11 cellular contexts compared by ENCODE assay signal in the genomic region with DNA sequence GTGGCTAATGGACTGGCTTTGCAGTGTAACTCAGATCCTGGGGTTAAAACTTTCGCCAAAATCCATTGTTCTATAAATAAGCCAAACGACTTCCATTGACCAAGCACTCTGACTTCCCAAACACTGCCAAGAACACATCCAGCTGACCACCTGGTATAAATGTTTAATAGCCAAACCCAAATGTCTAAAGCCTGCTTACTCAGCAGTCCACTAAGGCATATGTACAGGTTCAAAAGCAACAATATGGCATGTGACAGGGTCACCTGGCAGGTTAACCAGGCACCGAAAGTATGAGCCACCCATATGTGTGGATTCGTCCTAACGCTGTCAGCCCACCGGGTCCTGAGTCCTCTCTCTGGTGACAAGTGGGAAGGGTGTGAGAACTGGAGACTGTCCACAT. TPM values are rescaled to one million over a fixed set of nuclear protein-coding genes. Genes with fewer than 3 reads are reported as not detected.
DNase-seq lines count a peak whose midpoint lies in the region; ATAC-seq, FAIRE-seq and TF ChIP-seq lines count a peak whose summit lies in the region.
"Had no signal": no experiment of that assay in that cellular context is flagged by ENCODE, and none has a peak within 500 bp of the region (broad histone marks: within the 10 kb centered on the region; RNA-seq: fewer than 3 reads in every experiment).

No MANE protein-coding gene starts in this region.

- H3K27ac ChIP-seq in HepG2 (ENCODE audit: extremely low read length, insufficient read depth, low read length) (no peak overlapping the region), right lobe of liver (no peak overlapping the region), K562 (ENCODE audit: extremely low read depth, low read depth, low read length) (no peak overlapping the region), muscle layer of duodenum (ENCODE audit: low read length) (peak overlapping the region; percentile 0), vagina (peak overlapping the region; percentile 98)

- POLR2A ChIA-PET in HepG2 (lab: Yijun Ruan, JAX) = interaction anchor here (1.0 to 10.6 kb wide), 6 partner anchors 12 to 35 kb away, joined by 3 to 119 read pairs (median 5); no protein-coding TSS in a partner anchor
- POLR2A ChIA-PET in K562 (lab: Yijun Ruan, JAX) = interaction anchor here (0.6 to 1.6 kb wide), 7 partner anchors 9 to 240 kb away, joined by 3 to 5 read pairs (median 4); partner anchors contain the start of gene RAC3

- H3K4me3 ChIP-seq in HepG2 (replicated peaks in 1 of 3; ENCODE audit: insufficient read depth in 1 of 3, low read depth in 2 of 3, low read length in 3 of 3) (peak overlapping the region in 1 of 3 experiments; percentile 88; a peak in 1 of 6 replicates), right lobe of liver (no peak overlapping the region), K562 (no peak overlapping the region), muscle layer of duodenum (ENCODE audit: low read depth in 1 of 2, low read length in 2 of 2) (peak overlapping the region; percentile 1 to 74), vagina (no peak overlapping the region)

- H3K36me3 ChIP-seq in HepG2 (replicated peaks in 1 of 2; ENCODE audit: control insufficient read depth in 1 of 2, insufficient read depth in 2 of 2, low read length in 2 of 2) (peaks cover 5 to 22% of the 10 kb centered on the region in 2 experiments; a peak in 4 of 5 replicates), right lobe of liver (peaks cover 0 to 3% (median 0%) of the 10 kb centered on the region in 4 donors), K562 (ENCODE audit: control insufficient read depth, insufficient read depth, low read length) (peaks cover 58% of the 10 kb centered on the region), muscle layer of duodenum (ENCODE audit: control insufficient read depth in 1 of 2, insufficient read depth in 2 of 2, low read length in 2 of 2) (peaks cover 6 to 7% of the 10 kb centered on the region in 2 donors), vagina (peaks cover 0 to 15% of the 10 kb centered on the region in 2 donors)

- no peak for ATAC-seq in HepG2
- ATAC-seq in right lobe of liver = no peak
- ATAC-seq in K562 = no peak
- no peak for ATAC-seq in GM18907 (IDR thresholded peaks at IDR 0.05; ENCODE audit: unreplicated experiment)
- ATAC-seq: Right ventricle myocardium inferior had no signal

- DNase-seq in HepG2 (ENCODE audit: low spot score) (no peak), right lobe of liver (no peak), K562 (ENCODE audit: extremely low read depth in 1 of 4, low spot score in 3 of 4) (no peak), vagina (ENCODE audit: extremely low spot score in 2 of 2) (no peak), H4 (ENCODE audit: low spot score) (no peak), NCI-H1436 treated with DMSO at 0.1 percent for 48 hours (lab: John Stamatoyannopoulos, UW) (no peak)
- DNase-seq: MG63, small intestine had no signal

- TF ChIP-seq CTCF in HepG2 (CRISPR knock-in tag; IDR thresholded peaks at IDR 0.05) (no peak), right lobe of liver (IDR thresholded peaks at IDR 0.05) (no peak), K562 (IDR thresholded peaks at IDR 0.05 in 2 of 3, conservative IDR thresholded peaks at IDR 0.05 in 1 of 3; ENCODE audit: insufficient read depth in 2 of 3, low read depth in 1 of 3, low read length in 3 of 3) (no peak), vagina (IDR thresholded peaks at IDR 0.05) (no peak)

- H3K79me2 ChIP-seq in HepG2 (ENCODE audit: insufficient read depth, low read length) (peaks cover 59% of the 10 kb centered on the region), K562 (ENCODE audit: control insufficient read depth, insufficient read depth, low read length) (peaks cover 71% of the 10 kb centered on the region)

- BruUV-seq in HepG2 (replicated peaks; lab: Mats Ljungman, UMichigan) (no TSS peak), K562 (replicated peaks; lab: Mats Ljungman, UMichigan) (no TSS peak)

- H3K9me1 ChIP-seq in K562 (ENCODE audit: control insufficient read depth, insufficient read depth, low read length) = peaks cover 16% of the 10 kb centered on the region

- TF ChIP-seq POLR2A in HepG2 (IDR thresholded peaks at IDR 0.05; ENCODE audit: insufficient read depth in 1 of 2, low read depth in 2 of 2, low read length in 2 of 2) (no peak), right lobe of liver (IDR thresholded peaks at IDR 0.05) (no peak), K562 (conservative IDR thresholded peaks at IDR 0.05) (no peak), vagina (IDR thresholded peaks at IDR 0.05) (no peak)

- H3K9ac ChIP-seq in HepG2 (ENCODE audit: insufficient read depth, low read depth, low read length) = peak overlapping the region; percentile 35; the same call in 1 of the 2 replicates
- peak overlapping the region in 1 of 2 experiments; percentile 78; a peak in 1 of 4 replicates for H3K9ac ChIP-seq in K562 (ENCODE audit: insufficient read depth in 1 of 2, low read depth in 2 of 2, low read length in 2 of 2)

- 95% methylated on average over 6 of the region's 6 CpGs for WGBS in HepG2 (ENCODE audit: low lambda C conversion rate)
- 44% methylated on average over 3 of the region's 6 CpGs for WGBS in right lobe of liver (ENCODE audit: insufficient coverage, low coverage, low lambda C conversion rate, missing lambda C conversion rate)
- WGBS in K562 (ENCODE audit: insufficient coverage, low coverage, missing lambda C conversion rate) = 87% methylated on average over 6 of the region's 6 CpGs

- in situ Hi-C loops in HepG2 (cut with HindIII; ENCODE audit: extremely low pct_ligation_motif_present, low pct_unique_long_range_greater_than_20kb) (no loop called here), K562 (cut with MboI) (no loop called here)

- H4K20me1 ChIP-seq in HepG2 (ENCODE audit: insufficient read depth, low read length) (peaks cover 59% of the 10 kb centered on the region), K562 (replicated peaks; ENCODE audit: control insufficient read depth, insufficient read depth, low read length) (peaks cover 58% of the 10 kb centered on the region)

- CTCF ChIA-PET in HepG2 (lab: Yijun Ruan, JAX; ENCODE audit: low intra/inter-chr PET ratio, low total read pairs) = no interaction called here
- CTCF ChIA-PET in K562 (lab: Yijun Ruan, JAX; ENCODE audit: low intra/inter-chr PET ratio) = no interaction called here

- H3K9me3 ChIP-seq in HepG2 (ENCODE audit: low read length) (no peaks in the 10 kb centered on the region), right lobe of liver (no peaks in the 10 kb centered on the region), K562 (replicated peaks; ENCODE audit: control insufficient read depth, insufficient read depth, low read depth, low read length) (no peaks in the 10 kb centered on the region), muscle layer of duodenum (ENCODE audit: control insufficient read depth in 1 of 2, low read length in 2 of 2) (no peaks in the 10 kb centered on the region), vagina (no peaks in the 10 kb centered on the region)
- H3K9me3 ChIP-seq: MG63 had no signal

- H3K4me2 ChIP-seq in HepG2 (ENCODE audit: low read depth, low read length) (peak overlapping the region; percentile 96), K562 (ENCODE audit: insufficient read depth, low read length) (0 out of 2 replicates have a peak overlapping the region, but pooled peaks have one; percentile 84)

- intact Hi-C loops in HepG2 (cut with micrococcal nuclease; ENCODE audit: unreplicated experiment) = no loop called here
- intact Hi-C loops in right lobe of liver (cut with DNase I) = no loop called here
- intact Hi-C loops in K562 (cut with micrococcal nuclease) = no loop called here
- intact Hi-C loops in vagina (cut with DNase I) = no loop called here

- H3K4me1 ChIP-seq in HepG2 (ENCODE audit: insufficient read depth, low read length) = peaks cover 80% of the 10 kb centered on the region
- peaks cover 0 to 53% (median 29%) of the 10 kb centered on the region in 4 donors for H3K4me1 ChIP-seq in right lobe of liver
- H3K4me1 ChIP-seq in K562 (replicated peaks in 1 of 2; ENCODE audit: control insufficient read depth in 2 of 2, insufficient read depth in 2 of 2, low read length in 2 of 2) = peaks cover 51 to 83% of the 10 kb centered on the region in 2 experiments
- peaks cover 32 to 73% of the 10 kb centered on the region in 2 donors for H3K4me1 ChIP-seq in muscle layer of duodenum (ENCODE audit: control insufficient read depth in 1 of 2, insufficient read depth in 2 of 2, low read length in 2 of 2)
- peaks cover 80% of the 10 kb centered on the region for H3K4me1 ChIP-seq in vagina

- H2AFZ ChIP-seq in HepG2 (ENCODE audit: low read length) (no peak overlapping the region), K562 (ENCODE audit: low read depth, low read length) (no peak overlapping the region)

- TF ChIP-seq RAD21 in HepG2 (CRISPR knock-in tag; IDR thresholded peaks at IDR 0.05) (no peak), K562 (CRISPR knock-in tag; conservative IDR thresholded peaks at IDR 0.05 in 1 of 2, IDR thresholded peaks at IDR 0.05 in 1 of 2) (no peak)

- H3K27me3 ChIP-seq in HepG2 (ENCODE audit: control insufficient read depth in 1 of 2, insufficient read depth in 2 of 2, low read length in 2 of 2) (no peaks in the 10 kb centered on the region; a peak in 1 of 5 replicates), right lobe of liver (no peaks in the 10 kb centered on the region), K562 (ENCODE audit: control insufficient read depth in 2 of 2, insufficient read depth in 2 of 2, low read length in 2 of 2) (no peaks in the 10 kb centered on the region), muscle layer of duodenum (ENCODE audit: low read depth, low read length) (no peaks in the 10 kb centered on the region), vagina (no peaks in the 10 kb centered on the region)
- H3K27me3 ChIP-seq: MG63 had no signal

- no peak for TF ChIP-seq EP300 in HepG2 (IDR thresholded peaks at IDR 0.05; ENCODE audit: low read depth in 2 of 2, low read length in 2 of 2)
- no peak for TF ChIP-seq EP300 in HepG2 (CRISPR knock-in tag; IDR thresholded peaks at IDR 0.05; ENCODE audit: borderline replicate concordance)
- no peak for TF ChIP-seq EP300 in K562 (IDR thresholded peaks at IDR 0.05; ENCODE audit: low read length)

- FAIRE-seq in HepG2 (lab: Jason Lieb, UNC) = no peak
- FAIRE-seq in K562 (lab: Jason Lieb, UNC) = no peak
- FAIRE-seq: small intestine had no signal

RNA-seq across cellular contexts. Expression of gene CSNK1D, which starts 2.1 kb away (rescaled TPM):
- total RNA-seq in HepG2 (2016; rRNA removed; fragmentation: Illumina TruSeq; extraction: Trizol) = 28.4 and 31.5 TPM in 2 replicates
- total RNA-seq in HepG2 (2016; cell fraction: cytosol; rRNA removed; fragmentation: Illumina TruSeq; extraction: Trizol; ENCODE audit: low read depth) = 19.2 and 20.4 TPM in 2 replicates
- total RNA-seq in HepG2 (2016; cell fraction: insoluble cytoplasmic fraction; rRNA removed; fragmentation: Illumina TruSeq; extraction: Trizol) = 23.0 and 34.1 TPM in 2 replicates
- total RNA-seq in HepG2 (2016; cell fraction: membrane; rRNA removed; fragmentation: Illumina TruSeq; extraction: Trizol) = 24.3 and 26.6 TPM in 2 replicates
- total RNA-seq in HepG2 (2016; cell fraction: nucleus; rRNA removed; fragmentation: Illumina TruSeq; extraction: Trizol) = 42.8 and 45.6 TPM in 2 replicates
- 128 and 148 TPM in 2 replicates for polyA plus RNA-seq in HepG2 (2011; rRNA removed)
- polyA plus RNA-seq in HepG2 (2011; cell fraction: cytosol; rRNA removed) = 81.5 and 90.2 TPM in 2 replicates
- polyA plus RNA-seq in HepG2 (2011; cell fraction: nucleus; rRNA removed) = 1,010 and 1,066 TPM in 2 replicates
- 164 and 234 TPM in 2 replicates for polyA plus RNA-seq in HepG2 (2012)
- 19.6 and 21.8 TPM in 2 replicates for polyA plus RNA-seq in HepG2 (2016; cell fraction: cytosol; fragmentation: Illumina TruSeq; extraction: Trizol; ENCODE audit: low read depth)
- 71.8 and 89.7 TPM in 2 replicates for polyA plus RNA-seq in HepG2 (2016; cell fraction: insoluble cytoplasmic fraction; fragmentation: Illumina TruSeq; extraction: Trizol; ENCODE audit: low read depth)
- polyA plus RNA-seq in HepG2 (2016; cell fraction: membrane; fragmentation: Illumina TruSeq; extraction: Trizol; ENCODE audit: low read depth) = 40.8 and 42.7 TPM in 2 replicates
- polyA plus RNA-seq in HepG2 (2016; cell fraction: nucleus; fragmentation: Illumina TruSeq; extraction: Trizol; ENCODE audit: insufficient read depth, low read depth) = 316 and 342 TPM in 2 replicates
- 78.0 and 103 TPM in 2 replicates for polyA minus RNA-seq in HepG2 (2011; rRNA and poly(A)+ RNA removed; ENCODE audit: low replicate concordance)
- 51.7 and 60.9 TPM in 2 replicates for polyA minus RNA-seq in HepG2 (2011; cell fraction: cytosol; rRNA and poly(A)+ RNA removed)
- polyA minus RNA-seq in HepG2 (2011; cell fraction: nucleus; rRNA and poly(A)+ RNA removed) = 117 and 118 TPM in 2 replicates
- 10 to 100 TPM; 32.7 to 73.0 (median 45.9) TPM for total RNA-seq in right lobe of liver
- total RNA-seq in K562 (2011; cell fraction: chromatin; rRNA removed; ENCODE audit: low replicate concordance) = 268 and 441 TPM in 2 replicates
- total RNA-seq in K562 (2011; cell fraction: nucleolus; rRNA removed) = 196 and 213 TPM in 2 replicates
- total RNA-seq in K562 (2011; cell fraction: nucleoplasm; rRNA removed) = 179 and 187 TPM in 2 replicates
- 26.1 and 39.0 TPM in 2 replicates for total RNA-seq in K562 (2014; rRNA removed)
- 35.9 and 41.3 TPM in 2 replicates for total RNA-seq in K562 (2014; rRNA removed; fragmentation: Illumina TruSeq; extraction: Trizol)
- total RNA-seq in K562 (2015; rRNA removed; fragmentation: Illumina TruSeq; extraction: Trizol) = 35.7 and 36.6 TPM in 2 replicates
- total RNA-seq in K562 (2021) = 95.3 and 114 TPM in 2 replicates
- 82.8 and 96.8 TPM in 2 replicates for polyA plus RNA-seq in K562 (2011; rRNA removed)
- 51.5 and 60.4 TPM in 2 replicates for polyA plus RNA-seq in K562 (2011; cell fraction: cytosol; rRNA removed)
- 306 and 488 TPM in 2 replicates for polyA plus RNA-seq in K562 (2011; cell fraction: nucleus; rRNA removed)
- 102 and 106 TPM in 2 replicates for polyA plus RNA-seq in K562 (2012)
- 123 and 133 TPM in 2 replicates for polyA plus RNA-seq in K562 (2014; fragmentation: Illumina TruSeq; extraction: Trizol)
- 1 to 10 TPM; 6.5 to 7.4 TPM for polyA plus RNA-seq in K562 (2014; fragmentation: Nextera tagmentation; extraction: Ambion mirVana)
- 81.0 and 90.3 TPM in 2 replicates for polyA plus RNA-seq in K562 (2014; rRNA removed)
- 56.2 and 74.7 TPM in 2 replicates for polyA minus RNA-seq in K562 (2011; rRNA and poly(A)+ RNA removed)
- polyA minus RNA-seq in K562 (2011; cell fraction: cytosol; rRNA and poly(A)+ RNA removed) = 45.7 and 51.3 TPM in 2 replicates
- 71.1 and 74.9 TPM in 2 replicates for polyA minus RNA-seq in K562 (2011; cell fraction: nucleus; rRNA and poly(A)+ RNA removed)
- total RNA-seq in vagina = 67.8 TPM
- 30.3 and 33.9 TPM in 2 replicates for total RNA-seq in H4 (2014; rRNA removed; shearing (Covaris generic))

RNA-seq across cellular contexts. Expression of gene SLC16A3, which starts 42.6 kb away (rescaled TPM):
- total RNA-seq in HepG2 (2016; rRNA removed; fragmentation: Illumina TruSeq; extraction: Trizol) (99.9 and 242 TPM in 2 replicates), right lobe of liver (10 to 100 TPM in 2 of 6 experiments, 1 to 10 TPM in 4; 4.1 to 34.0 (median 7.3) TPM), K562 (2014; rRNA removed) (1.8 and 2.5 TPM in 2 replicates), K562 (2014; rRNA removed; fragmentation: Illumina TruSeq; extraction: Trizol) (0.11 and 0.13 TPM in 2 replicates), K562 (2015; rRNA removed; fragmentation: Illumina TruSeq; extraction: Trizol) (1.0 and 1.2 TPM in 2 replicates), K562 (2021) (2.9 and 5.4 TPM in 2 replicates), vagina (21.1 TPM)
- 51.0 and 61.4 TPM in 2 replicates for total RNA-seq in HepG2 (2016; cell fraction: cytosol; rRNA removed; fragmentation: Illumina TruSeq; extraction: Trizol; ENCODE audit: low read depth)
- 83.6 and 248 TPM in 2 replicates for total RNA-seq in HepG2 (2016; cell fraction: insoluble cytoplasmic fraction; rRNA removed; fragmentation: Illumina TruSeq; extraction: Trizol)
- 88.3 and 97.4 TPM in 2 replicates for total RNA-seq in HepG2 (2016; cell fraction: membrane; rRNA removed; fragmentation: Illumina TruSeq; extraction: Trizol)
- 164 and 200 TPM in 2 replicates for total RNA-seq in HepG2 (2016; cell fraction: nucleus; rRNA removed; fragmentation: Illumina TruSeq; extraction: Trizol)
- polyA plus RNA-seq in HepG2 (2011; rRNA removed) (349 and 598 TPM in 2 replicates), K562 (2011; rRNA removed) (3.7 and 8.3 TPM in 2 replicates), K562 (2014; fragmentation: Illumina TruSeq; extraction: Trizol) (0.58 and 0.78 TPM in 2 replicates), K562 (2014; fragmentation: Nextera tagmentation; extraction: Ambion mirVana) (not detected), K562 (2014; rRNA removed) (0.81 and 1.9 TPM in 2 replicates)
- 384 and 554 TPM in 2 replicates for polyA plus RNA-seq in HepG2 (2011; cell fraction: cytosol; rRNA removed)
- 293 and 327 TPM in 2 replicates for polyA plus RNA-seq in HepG2 (2011; cell fraction: nucleus; rRNA removed)
- polyA plus RNA-seq in HepG2 (2012) = 348 and 404 TPM in 2 replicates
- polyA plus RNA-seq in HepG2 (2016; cell fraction: cytosol; fragmentation: Illumina TruSeq; extraction: Trizol; ENCODE audit: low read depth) = 38.7 and 40.7 TPM in 2 replicates
- 95.9 and 111 TPM in 2 replicates for polyA plus RNA-seq in HepG2 (2016; cell fraction: insoluble cytoplasmic fraction; fragmentation: Illumina TruSeq; extraction: Trizol; ENCODE audit: low read depth)
- 61.0 and 65.9 TPM in 2 replicates for polyA plus RNA-seq in HepG2 (2016; cell fraction: membrane; fragmentation: Illumina TruSeq; extraction: Trizol; ENCODE audit: low read depth)
- 334 and 368 TPM in 2 replicates for polyA plus RNA-seq in HepG2 (2016; cell fraction: nucleus; fragmentation: Illumina TruSeq; extraction: Trizol; ENCODE audit: insufficient read depth, low read depth)
- 181 and 1,731 TPM in 2 replicates for polyA minus RNA-seq in HepG2 (2011; rRNA and poly(A)+ RNA removed; ENCODE audit: low replicate concordance)
- 365 and 408 TPM in 2 replicates for polyA minus RNA-seq in HepG2 (2011; cell fraction: cytosol; rRNA and poly(A)+ RNA removed)
- 137 and 145 TPM in 2 replicates for polyA minus RNA-seq in HepG2 (2011; cell fraction: nucleus; rRNA and poly(A)+ RNA removed)
- 2.9 and 6.6 TPM in 2 replicates for total RNA-seq in K562 (2011; cell fraction: chromatin; rRNA removed; ENCODE audit: low replicate concordance)
- 10.0 and 10.5 TPM in 2 replicates for total RNA-seq in K562 (2011; cell fraction: nucleolus; rRNA removed)
- total RNA-seq in K562 (2011; cell fraction: nucleoplasm; rRNA removed) = 4.4 and 5.7 TPM in 2 replicates
- polyA plus RNA-seq in K562 (2011; cell fraction: cytosol; rRNA removed) = 9.7 and 12.8 TPM in 2 replicates
- 9.1 and 10.2 TPM in 2 replicates for polyA plus RNA-seq in K562 (2011; cell fraction: nucleus; rRNA removed)
- 4.9 and 9.3 TPM in 2 replicates for polyA plus RNA-seq in K562 (2012)
- polyA minus RNA-seq in K562 (2011; rRNA and poly(A)+ RNA removed) = 2.9 and 3.7 TPM in 2 replicates
- polyA minus RNA-seq in K562 (2011; cell fraction: cytosol; rRNA and poly(A)+ RNA removed) = 7.0 and 15.5 TPM in 2 replicates
- polyA minus RNA-seq in K562 (2011; cell fraction: nucleus; rRNA and poly(A)+ RNA removed) = 4.8 and 6.9 TPM in 2 replicates
- total RNA-seq in H4 (2014; rRNA removed; shearing (Covaris generic)) = 22.2 and 30.0 TPM in 2 replicates

RNA-seq across cellular contexts. Expression of gene CD7, which starts 46.0 kb away (rescaled TPM):
- total RNA-seq in HepG2 (2016; rRNA removed; fragmentation: Illumina TruSeq; extraction: Trizol) (29.7 and 67.6 TPM in 2 replicates), right lobe of liver (1 to 10 TPM in 4 of 6 experiments, under 1 TPM in 2; 0.31 to 3.2 (median 1.3) TPM), K562 (2014; rRNA removed) (not detected in 2 replicates), K562 (2014; rRNA removed; fragmentation: Illumina TruSeq; extraction: Trizol) (not detected in 2 replicates), K562 (2015; rRNA removed; fragmentation: Illumina TruSeq; extraction: Trizol) (not detected in 2 replicates), K562 (2021) (0.18 and 0.35 TPM in 2 replicates), vagina (5.2 TPM)
- total RNA-seq in HepG2 (2016; cell fraction: cytosol; rRNA removed; fragmentation: Illumina TruSeq; extraction: Trizol; ENCODE audit: low read depth) = 23.3 and 25.5 TPM in 2 replicates
- 24.7 and 74.3 TPM in 2 replicates for total RNA-seq in HepG2 (2016; cell fraction: insoluble cytoplasmic fraction; rRNA removed; fragmentation: Illumina TruSeq; extraction: Trizol)
- total RNA-seq in HepG2 (2016; cell fraction: membrane; rRNA removed; fragmentation: Illumina TruSeq; extraction: Trizol) = 36.8 and 47.2 TPM in 2 replicates
- total RNA-seq in HepG2 (2016; cell fraction: nucleus; rRNA removed; fragmentation: Illumina TruSeq; extraction: Trizol) = 53.2 and 64.7 TPM in 2 replicates
- polyA plus RNA-seq in HepG2 (2011; rRNA removed) (72.7 and 76.4 TPM in 2 replicates), K562 (2011; rRNA removed) (0.21 and 0.85 TPM in 2 replicates), K562 (2014; fragmentation: Illumina TruSeq; extraction: Trizol) (not detected in 2 replicates), K562 (2014; fragmentation: Nextera tagmentation; extraction: Ambion mirVana) (not detected), K562 (2014; rRNA removed) (not detected in 2 replicates)
- 34.4 and 89.4 TPM in 2 replicates for polyA plus RNA-seq in HepG2 (2011; cell fraction: cytosol; rRNA removed)
- 127 and 155 TPM in 2 replicates for polyA plus RNA-seq in HepG2 (2011; cell fraction: nucleus; rRNA removed)
- polyA plus RNA-seq in HepG2 (2012) = 46.2 and 62.8 TPM in 2 replicates
- 56.5 and 63.8 TPM in 2 replicates for polyA plus RNA-seq in HepG2 (2016; cell fraction: cytosol; fragmentation: Illumina TruSeq; extraction: Trizol; ENCODE audit: low read depth)
- 56.7 and 68.4 TPM in 2 replicates for polyA plus RNA-seq in HepG2 (2016; cell fraction: insoluble cytoplasmic fraction; fragmentation: Illumina TruSeq; extraction: Trizol; ENCODE audit: low read depth)
- polyA plus RNA-seq in HepG2 (2016; cell fraction: membrane; fragmentation: Illumina TruSeq; extraction: Trizol; ENCODE audit: low read depth) = 78.3 and 78.6 TPM in 2 replicates
- 226 and 244 TPM in 2 replicates for polyA plus RNA-seq in HepG2 (2016; cell fraction: nucleus; fragmentation: Illumina TruSeq; extraction: Trizol; ENCODE audit: insufficient read depth, low read depth)
- 43.3 TPM in 1 of 2 replicates, not detected in the other for polyA minus RNA-seq in HepG2 (2011; rRNA and poly(A)+ RNA removed; ENCODE audit: low replicate concordance)
- 31.0 and 32.1 TPM in 2 replicates for polyA minus RNA-seq in HepG2 (2011; cell fraction: cytosol; rRNA and poly(A)+ RNA removed)
- 7.9 and 8.8 TPM in 2 replicates for polyA minus RNA-seq in HepG2 (2011; cell fraction: nucleus; rRNA and poly(A)+ RNA removed)
- total RNA-seq in K562 (2011; cell fraction: chromatin; rRNA removed; ENCODE audit: low replicate concordance) = 0.44 TPM in 1 of 2 replicates, not detected in the other
- 0.66 and 0.83 TPM in 2 replicates for total RNA-seq in K562 (2011; cell fraction: nucleolus; rRNA removed)
- 0.69 TPM in 1 of 2 replicates, not detected in the other for total RNA-seq in K562 (2011; cell fraction: nucleoplasm; rRNA removed)
- polyA plus RNA-seq in K562 (2011; cell fraction: cytosol; rRNA removed) = 0.34 and 1.3 TPM in 2 replicates
- polyA plus RNA-seq in K562 (2011; cell fraction: nucleus; rRNA removed) = 0.88 and 1.2 TPM in 2 replicates
- 0.16 and 0.19 TPM in 2 replicates for polyA plus RNA-seq in K562 (2012)
- polyA minus RNA-seq in K562 (2011; rRNA and poly(A)+ RNA removed) = not detected in 2 replicates
- polyA minus RNA-seq in K562 (2011; cell fraction: cytosol; rRNA and poly(A)+ RNA removed) = 1.0 TPM in 1 of 2 replicates, not detected in the other
- 0.27 TPM in 1 of 2 replicates, not detected in the other for polyA minus RNA-seq in K562 (2011; cell fraction: nucleus; rRNA and poly(A)+ RNA removed)
- total RNA-seq in H4 (2014; rRNA removed; shearing (Covaris generic)) = 0.06 and 1.5 TPM in 2 replicates

RNA-seq across cellular contexts. Expression of gene CCDC57, which starts 58.8 kb away (rescaled TPM):
- 54.8 and 59.9 TPM in 2 replicates for total RNA-seq in HepG2 (2016; rRNA removed; fragmentation: Illumina TruSeq; extraction: Trizol)
- total RNA-seq in HepG2 (2016; cell fraction: cytosol; rRNA removed; fragmentation: Illumina TruSeq; extraction: Trizol; ENCODE audit: low read depth) = 85.1 and 122 TPM in 2 replicates
- 54.5 and 62.8 TPM in 2 replicates for total RNA-seq in HepG2 (2016; cell fraction: insoluble cytoplasmic fraction; rRNA removed; fragmentation: Illumina TruSeq; extraction: Trizol)
- 78.3 and 105 TPM in 2 replicates for total RNA-seq in HepG2 (2016; cell fraction: membrane; rRNA removed; fragmentation: Illumina TruSeq; extraction: Trizol)
- 40.6 and 45.1 TPM in 2 replicates for total RNA-seq in HepG2 (2016; cell fraction: nucleus; rRNA removed; fragmentation: Illumina TruSeq; extraction: Trizol)
- polyA plus RNA-seq in HepG2 (2011; rRNA removed) = 59.3 and 69.8 TPM in 2 replicates
- 59.9 and 140 TPM in 2 replicates for polyA plus RNA-seq in HepG2 (2011; cell fraction: cytosol; rRNA removed)
- polyA plus RNA-seq in HepG2 (2011; cell fraction: nucleus; rRNA removed) = 103 and 130 TPM in 2 replicates
- polyA plus RNA-seq in HepG2 (2012) = 48.8 and 63.7 TPM in 2 replicates
- polyA plus RNA-seq in HepG2 (2016; cell fraction: cytosol; fragmentation: Illumina TruSeq; extraction: Trizol; ENCODE audit: low read depth) = 113 and 149 TPM in 2 replicates
- 62.5 and 66.4 TPM in 2 replicates for polyA plus RNA-seq in HepG2 (2016; cell fraction: insoluble cytoplasmic fraction; fragmentation: Illumina TruSeq; extraction: Trizol; ENCODE audit: low read depth)
- polyA plus RNA-seq in HepG2 (2016; cell fraction: membrane; fragmentation: Illumina TruSeq; extraction: Trizol; ENCODE audit: low read depth) = 95.1 and 110 TPM in 2 replicates
- polyA plus RNA-seq in HepG2 (2016; cell fraction: nucleus; fragmentation: Illumina TruSeq; extraction: Trizol; ENCODE audit: insufficient read depth, low read depth) = 121 and 124 TPM in 2 replicates
- 23.1 and 32.6 TPM in 2 replicates for polyA minus RNA-seq in HepG2 (2011; rRNA and poly(A)+ RNA removed; ENCODE audit: low replicate concordance)
- polyA minus RNA-seq in HepG2 (2011; cell fraction: cytosol; rRNA and poly(A)+ RNA removed) = 18.1 and 19.8 TPM in 2 replicates
- 27.6 and 37.2 TPM in 2 replicates for polyA minus RNA-seq in HepG2 (2011; cell fraction: nucleus; rRNA and poly(A)+ RNA removed)
- total RNA-seq in right lobe of liver = 10 to 100 TPM; 10.1 to 37.4 (median 17.2) TPM
- total RNA-seq in K562 (2011; cell fraction: chromatin; rRNA removed; ENCODE audit: low replicate concordance) = 238 and 466 TPM in 2 replicates
- total RNA-seq in K562 (2011; cell fraction: nucleolus; rRNA removed) = 176 and 211 TPM in 2 replicates
- total RNA-seq in K562 (2011; cell fraction: nucleoplasm; rRNA removed) = 135 and 163 TPM in 2 replicates
- total RNA-seq in K562 (2014; rRNA removed) = 13.6 and 19.0 TPM in 2 replicates
- total RNA-seq in K562 (2014; rRNA removed; fragmentation: Illumina TruSeq; extraction: Trizol) = 10.7 TPM in 2 replicates
- total RNA-seq in K562 (2015; rRNA removed; fragmentation: Illumina TruSeq; extraction: Trizol) = 17.1 and 18.1 TPM in 2 replicates
- total RNA-seq in K562 (2021) = 33.8 and 36.0 TPM in 2 replicates
- 26.3 and 31.1 TPM in 2 replicates for polyA plus RNA-seq in K562 (2011; rRNA removed)
- polyA plus RNA-seq in K562 (2011; cell fraction: cytosol; rRNA removed) = 15.4 and 18.8 TPM in 2 replicates
- 146 and 224 TPM in 2 replicates for polyA plus RNA-seq in K562 (2011; cell fraction: nucleus; rRNA removed)
- 20.1 and 38.4 TPM in 2 replicates for polyA plus RNA-seq in K562 (2012)
- 12.9 and 19.9 TPM in 2 replicates for polyA plus RNA-seq in K562 (2014; fragmentation: Illumina TruSeq; extraction: Trizol)
- 1 to 10 TPM in 1 of 2 experiments, under 1 TPM in 1; 0.83 to 1.1 TPM for polyA plus RNA-seq in K562 (2014; fragmentation: Nextera tagmentation; extraction: Ambion mirVana)
- polyA plus RNA-seq in K562 (2014; rRNA removed) = 34.8 and 36.2 TPM in 2 replicates
- 15.9 and 16.8 TPM in 2 replicates for polyA minus RNA-seq in K562 (2011; rRNA and poly(A)+ RNA removed)
- polyA minus RNA-seq in K562 (2011; cell fraction: cytosol; rRNA and poly(A)+ RNA removed) = 12.2 and 13.1 TPM in 2 replicates
- 47.4 and 49.1 TPM in 2 replicates for polyA minus RNA-seq in K562 (2011; cell fraction: nucleus; rRNA and poly(A)+ RNA removed)
- total RNA-seq in vagina = 26.5 TPM
- 1.8 and 4.7 TPM in 2 replicates for total RNA-seq in H4 (2014; rRNA removed; shearing (Covaris generic))

Comparison
In these comparisons a context has a peak if more than half of its experiments do, and no peak if none do; other contexts are left out.
1. H3K27ac ChIP-seq: peak in muscle layer of duodenum (single experiment) and vagina (single experiment); none in HepG2 (single experiment), right lobe of liver (0 of 3) and K562 (single experiment).
2. H3K4me3 ChIP-seq: peak in muscle layer of duodenum (2 of 2); none in right lobe of liver (0 of 3), K562 (single experiment) and vagina (0 of 2).
3. Of the 241 proteins assayed by ChIP-seq in both HepG2 and K562: peak only in HepG2: HDAC1, MAFF, MAFK, UBTF and ZFX; only in K562: none; in both: none; in neither: 236.